ENCODE assay signal across 22 cellular contexts in genomic region chr11:78797559-78797958, GRCh38.
DNase-seq lines count a peak whose midpoint lies in the region; ATAC-seq, FAIRE-seq and TF ChIP-seq lines count a peak whose summit lies in the region.
"Had no signal": no experiment of that assay in that cellular context is flagged by ENCODE, and none has a peak within 500 bp of the region (broad histone marks: within the 10 kb centered on the region; RNA-seq: fewer than 3 reads in every experiment).

No MANE protein-coding gene starts in this region.

- no peaks in the 10 kb centered on the region for H3K36me3 ChIP-seq in astrocyte (ENCODE audit: insufficient read depth, low read length)
- no peaks in the 10 kb centered on the region for H3K36me3 ChIP-seq in pancreas
- no peaks in the 10 kb centered on the region for H3K36me3 ChIP-seq in tibial artery
- no peaks in the 10 kb centered on the region for H3K36me3 ChIP-seq in left ventricle myocardium inferior
- H3K36me3 ChIP-seq: Peyer's patch had no signal

- H3K4me3 ChIP-seq in AG04450 (ENCODE audit: low read depth, low read length) (no peak overlapping the region), astrocyte (ENCODE audit: insufficient read depth, low read depth, low read length) (no peak overlapping the region), pancreas (no peak overlapping the region), tibial artery (no peak overlapping the region), left ventricle myocardium inferior (no peak overlapping the region)
- H3K4me3 ChIP-seq: BLaER1 treated with 17β-estradiol and CSF1 and Interleukin-3, amounts not matched to agents 10 nM and 100 nM; GM12878; Peyer's patch had no signal

- TF ChIP-seq CTCF in AG04450 (IDR thresholded peaks at IDR 0.05; ENCODE audit: low read depth, low read length) (no peak), astrocyte (IDR thresholded peaks at IDR 0.05; ENCODE audit: insufficient read depth, low read depth, low read length) (no peak), pancreas (IDR thresholded peaks at IDR 0.05) (no peak), tibial artery (IDR thresholded peaks at IDR 0.05) (no peak), left ventricle myocardium inferior (IDR thresholded peaks at IDR 0.05; ENCODE audit: borderline replicate concordance) (no peak)

- CTCF ChIA-PET in AG04450 (lab: Charles Lee), result interaction anchor here (0.8 to 9.5 kb wide), 19 partner anchors 8 to 376 kb away, joined by 3 to 57 read pairs (median 5); no protein-coding TSS in a partner anchor

- 66 to 82% methylated on average over 3 of the region's 3 CpGs for WGBS in pancreas, 2 donors

- no peaks in the 10 kb centered on the region for H3K27me3 ChIP-seq in AG04450 (ENCODE audit: control insufficient read depth, insufficient read depth, low read length)
- no peaks in the 10 kb centered on the region for H3K27me3 ChIP-seq in astrocyte (ENCODE audit: insufficient read depth, low read length)
- no peaks in the 10 kb centered on the region for H3K27me3 ChIP-seq in pancreas
- no peaks in the 10 kb centered on the region for H3K27me3 ChIP-seq in tibial artery
- no peaks in the 10 kb centered on the region for H3K27me3 ChIP-seq in left ventricle myocardium inferior (ENCODE audit: low read depth)
- H3K27me3 ChIP-seq: BLaER1 treated with 17β-estradiol and CSF1 and Interleukin-3, amounts not matched to agents 10 nM and 100 nM; Peyer's patch had no signal

- H3K4me2 ChIP-seq in astrocyte (ENCODE audit: low read length), result peak overlapping the region; percentile 39
- H3K4me2 ChIP-seq: KMS-11 had no signal

- intact Hi-C loops in pancreas (cut with DNase I), result no loop called here
- intact Hi-C loops in tibial artery (cut with DNase I; ENCODE audit: low total_unique reads), result no loop called here
- intact Hi-C loops in left ventricle myocardium inferior (cut with micrococcal nuclease), result loop anchor here (10.0 kb wide), 1 partner anchor 167 kb away; no protein-coding TSS in a partner anchor

- H3K9me3 ChIP-seq in AG04450 (ENCODE audit: control insufficient read depth, insufficient read depth, low read length) (no peaks in the 10 kb centered on the region), astrocyte (ENCODE audit: insufficient read depth, low read depth, low read length) (no peaks in the 10 kb centered on the region), pancreas (no peaks in the 10 kb centered on the region), tibial artery (no peaks in the 10 kb centered on the region), left ventricle myocardium inferior (replicated peaks) (no peaks in the 10 kb centered on the region)
- H3K9me3 ChIP-seq: Peyer's patch had no signal

- DNase-seq in AG04450 (ENCODE audit: low read depth, low spot score) (no peak), astrocyte (ENCODE audit: low read depth) (no peak), epithelial cell of prostate (ENCODE audit: low read depth, low spot score) (no peak), pancreas (no peak), tibial artery (no peak), DMS53 (lab: John Stamatoyannopoulos, UW) (no peak), left ventricle myocardium inferior (no peak), NCI-H2171 (lab: John Stamatoyannopoulos, UW) (no peak)
- DNase-seq: CD8-positive, alpha-beta memory T cell; DND-41; GOT3; NCI-H1048; NCI-H1436 treated with DMSO at 0.1 percent for 48 hours; NCI-H2081 treated with DMSO at 0.1 percent for 48 hours; NCI-H2227 treated with DMSO at 0.1 percent for 48 hours; NCI-H524; Peyer's patch; Right ventricle myocardium superior had no signal

- peaks cover 51% of the 10 kb centered on the region for H3K4me1 ChIP-seq in astrocyte (ENCODE audit: insufficient read depth, low read length)
- peaks cover 29 to 59% (median 32%) of the 10 kb centered on the region in 3 donors for H3K4me1 ChIP-seq in pancreas
- H3K4me1 ChIP-seq in tibial artery, result peaks cover 0 to 34% (median 29%) of the 10 kb centered on the region in 4 donors
- peaks cover 28% of the 10 kb centered on the region for H3K4me1 ChIP-seq in left ventricle myocardium inferior

- H3K79me2 ChIP-seq in astrocyte (ENCODE audit: insufficient read depth, low read length), result no peaks in the 10 kb centered on the region

- POLR2A ChIA-PET in AG04450 (lab: Yijun Ruan, JAX), result interaction anchor here (0.6 to 2.3 kb wide), 7 partner anchors 11 to 642 kb away, joined by 3 to 12 read pairs (median 3); no protein-coding TSS in a partner anchor

- no peaks in the 10 kb centered on the region for H4K20me1 ChIP-seq in astrocyte (ENCODE audit: insufficient read depth, low read length)
- H4K20me1 ChIP-seq: BLaER1 treated with 17β-estradiol and CSF1 and Interleukin-3, amounts not matched to agents 10 nM and 100 nM had no signal

- peaks cover 11% of the 10 kb centered on the region for H3K36me3 Mint-ChIP-seq in astrocyte (ENCODE audit: low read depth, unreplicated experiment)
- H3K36me3 Mint-ChIP-seq: CD8-positive, alpha-beta memory T cell had no signal

- H2AFZ ChIP-seq in astrocyte (ENCODE audit: low read depth, low read length), result no peak overlapping the region

- no peak for ATAC-seq in pancreas
- ATAC-seq: GM12878 had no signal

- peaks cover 25% of the 10 kb centered on the region for H3K4me1 Mint-ChIP-seq in astrocyte (ENCODE audit: low read depth, unreplicated experiment)
- H3K4me1 Mint-ChIP-seq: CD8-positive, alpha-beta memory T cell had no signal

- H3K27ac ChIP-seq in AG04450 (ENCODE audit: low read depth, low read length), result peak overlapping the region; percentile 96
- peak overlapping the region; percentile 72 for H3K27ac ChIP-seq in astrocyte (ENCODE audit: low read depth, low read length)
- peak overlapping the region; percentile 68 for H3K27ac ChIP-seq in epithelial cell of prostate
- H3K27ac ChIP-seq in pancreas, result peak overlapping the region; percentile 9 to 82 (median 42)
- H3K27ac ChIP-seq in tibial artery, result no peak overlapping the region
- no peak overlapping the region for H3K27ac ChIP-seq in left ventricle myocardium inferior (replicated peaks)
- H3K27ac ChIP-seq: KMS-11, Peyer's patch had no signal

- FAIRE-seq in astrocyte (lab: Jason Lieb, UNC), result no peak
- no peak for FAIRE-seq in pancreas (lab: Jason Lieb, UNC)
- FAIRE-seq: G401.6, GM12878 had no signal

- no peak overlapping the region for H3K27ac Mint-ChIP-seq in astrocyte (ENCODE audit: unreplicated experiment)
- H3K27ac Mint-ChIP-seq: CD8-positive, alpha-beta memory T cell had no signal

- peaks cover 8% of the 10 kb centered on the region for H3K9me3 Mint-ChIP-seq in astrocyte (ENCODE audit: unreplicated experiment)
- H3K9me3 Mint-ChIP-seq: CD8-positive, alpha-beta memory T cell had no signal

- H3K27me3 Mint-ChIP-seq in astrocyte (ENCODE audit: low read depth, unreplicated experiment), result peaks cover 7% of the 10 kb centered on the region

- no peak overlapping the region for H3K4me3 Mint-ChIP-seq in astrocyte (ENCODE audit: unreplicated experiment)
- H3K4me3 Mint-ChIP-seq: CD8-positive, alpha-beta memory T cell had no signal

- H3K9ac ChIP-seq in astrocyte (ENCODE audit: low read length), result peak overlapping the region; percentile 19
- H3K9ac ChIP-seq: BLaER1 treated with 17β-estradiol and CSF1 and Interleukin-3, amounts not matched to agents 10 nM and 100 nM; KMS-11 had no signal

Comparison
In these comparisons a context has a peak if more than half of its experiments do, and no peak if none do; other contexts are left out.
1. H3K27ac ChIP-seq: peak in AG04450 (single experiment), astrocyte (single experiment), epithelial cell of prostate (single experiment) and pancreas (4 of 4); none in tibial artery (0 of 2) and left ventricle myocardium inferior (single experiment).